In genomic region chr15:70289191-70289955, GRCh38 we compare ENCODE assay signal across 14 cellular contexts.
DNase-seq lines count a peak whose midpoint lies in the region; TF ChIP-seq lines count a peak whose summit lies in the region.
"Had no signal": no experiment of that assay in that cellular context is flagged by ENCODE, and none has a peak within 500 bp of the region (broad histone marks: within the 10 kb centered on the region; RNA-seq: fewer than 3 reads in every experiment).

No MANE protein-coding gene starts in this region.

- H3K4me3 ChIP-seq in LNCaP clone FGC (ENCODE audit: low read depth, low read length), result no peak overlapping the region
- H3K4me3 ChIP-seq: gastrocnemius medialis had no signal

- H3K4me3 Mint-ChIP-seq in nephron, result no peak overlapping the region
- H3K4me3 Mint-ChIP-seq: CD4-positive, CD25-positive, alpha-beta regulatory T cell had no signal

- DNase-seq in DMS79 (lab: John Stamatoyannopoulos, UW) (peak; percentile 12), LNCaP clone FGC (ENCODE audit: low read depth) (peak; percentile 67), dermis blood vessel endothelial cell (peak; percentile 46), amniotic stem cell (lab: John Stamatoyannopoulos, UW) (no peak), NCI-H524 treated with DMSO at 0.1 percent for 48 hours (lab: John Stamatoyannopoulos, UW) (no peak), HCEC 1CT (no peak), germinal center (ENCODE audit: low spot score) (no peak)
- DNase-seq: CD4-positive, CD25-positive, alpha-beta regulatory T cell; cerebellar nuclear complex; gastrocnemius medialis; H7; KBM-7; WERI-Rb-1 had no signal

- H3K4me1 Mint-ChIP-seq in nephron, result peaks cover 31% of the 10 kb centered on the region

- peaks cover 16% of the 10 kb centered on the region for H3K27me3 Mint-ChIP-seq in nephron (ENCODE audit: low read depth)
- H3K27me3 Mint-ChIP-seq: CD4-positive, CD25-positive, alpha-beta regulatory T cell had no signal

- TF ChIP-seq CTCF in LNCaP clone FGC (IDR thresholded peaks at IDR 0.05; ENCODE audit: control insufficient read depth, extremely low read depth, insufficient read depth) (no peak), nephron (IDR thresholded peaks at IDR 0.05; ENCODE audit: unreplicated experiment in 3 of 3) (no peak)

- H3K36me3 Mint-ChIP-seq in nephron (ENCODE audit: low read depth), result no peaks in the 10 kb centered on the region
- H3K36me3 Mint-ChIP-seq: CD4-positive, CD25-positive, alpha-beta regulatory T cell had no signal

- H3K27ac Mint-ChIP-seq in nephron, result peak overlapping the region; percentile 20 to 81 (median 58)
- H3K27ac Mint-ChIP-seq: CD4-positive, CD25-positive, alpha-beta regulatory T cell had no signal

- H3K9me3 Mint-ChIP-seq in nephron, result peaks cover 5% of the 10 kb centered on the region
- H3K9me3 Mint-ChIP-seq: CD4-positive, CD25-positive, alpha-beta regulatory T cell had no signal

Comparison
In these comparisons a context has a peak if more than half of its experiments do, and no peak if none do; other contexts are left out.
1. DNase-seq: peak in DMS79 (single experiment), LNCaP clone FGC (single experiment) and dermis blood vessel endothelial cell (single experiment); none in amniotic stem cell (single experiment), NCI-H524 treated with DMSO at 0.1 percent for 48 hours (single experiment), HCEC 1CT (single experiment) and germinal center (single experiment).